In genomic region chr6:27132282-27132531, GRCh38 we compare ENCODE assay signal across 8 cellular contexts.
DNase-seq lines count a peak whose midpoint lies in the region; ATAC-seq, FAIRE-seq and TF ChIP-seq lines count a peak whose summit lies in the region.
"Not testable (repeated sequence)": the region's sequence is repeated elsewhere in the genome, so short reads cannot be mapped to it uniquely, and the experiment has no call there.

No MANE protein-coding gene starts in this region.

- H3K27ac ChIP-seq in A549 (peak overlapping the region; percentile 82 to 91), HUES6 (ENCODE audit: low read depth, low read length) (peak overlapping the region; percentile 72), SJCRH30 (peak overlapping the region; percentile 93)

- H3K4me2 ChIP-seq in A549: peak overlapping the region; percentile 85

- not testable (repeated sequence) for TF ChIP-seq CTCF in A549 (IDR thresholded peaks at IDR 0.05); choroid plexus epithelial cell (conservative IDR thresholded peaks at IDR 0.05; ENCODE audit: low read depth, low read length)

- not testable (repeated sequence) for DNase-seq in A549 (ENCODE audit: low read depth in 1 of 2, low spot score in 1 of 2); HAP-1 (ENCODE audit: low spot score in 2 of 2); SJCRH30; sciatic nerve (ENCODE audit: low spot score)
- DNase-seq in choroid plexus epithelial cell (ENCODE audit: low read depth) (peak; percentile 36), inferior parietal cortex (ENCODE audit: extremely low spot score) (peak; percentile 30)

- H3K9me3 ChIP-seq in A549; HAP-1; HUES6 (ENCODE audit: control insufficient read depth, insufficient read depth, low read depth, low read length); SJCRH30 (replicated peaks): not testable (repeated sequence)

- CTCF ChIA-PET in A549 (lab: Yijun Ruan, JAX): interaction anchor here (1.2 kb wide), 1 partner anchor 15 kb away, joined by 4 read pairs; a partner anchor contains a TSS

- TF ChIP-seq POLR2A in A549 (IDR thresholded peaks at IDR 0.05; ENCODE audit: low read length): not testable (repeated sequence)

- peaks cover 41% of the 10 kb centered on the region for H3K4me1 ChIP-seq in A549
- peaks cover 42% of the 10 kb centered on the region for H3K4me1 ChIP-seq in HAP-1
- H3K4me1 ChIP-seq in HUES6 (ENCODE audit: control insufficient read depth, insufficient read depth, low read length): peaks cover 15% of the 10 kb centered on the region
- not testable (repeated sequence) for H3K4me1 ChIP-seq in SJCRH30

- not testable (repeated sequence) for TF ChIP-seq EP300 in A549 (IDR thresholded peaks at IDR 0.05)

- FAIRE-seq in A549 (lab: Jason Lieb, UNC): not testable (repeated sequence)

- TF ChIP-seq RAD21 in A549 (conservative IDR thresholded peaks at IDR 0.05 in 1 of 2, IDR thresholded peaks at IDR 0.05 in 1 of 2): not testable (repeated sequence)

- POLR2A ChIA-PET in A549 (lab: Yijun Ruan, JAX): interaction anchor here (0.5 to 5.8 kb wide), 16 partner anchors 14 to 1112 kb away, joined by 3 to 226 read pairs (median 4); a partner anchor contains a TSS

- 0% methylated on average over 8 of the region's 14 CpGs for WGBS in A549 (ENCODE audit: missing lambda C conversion rate)

- ATAC-seq in A549 (peak; percentile 8 to 28; a peak in 4 of 6 replicates), GM18517 (IDR thresholded peaks at IDR 0.05; ENCODE audit: unreplicated experiment) (peak; percentile 9), sciatic nerve (peak; percentile 0)

- in situ Hi-C loops in HAP-1 (cut with MboI; ENCODE audit: low sequenced_read_pairs): loop anchor here (5.0 kb wide), 2 partner anchors 860 to 935 kb away; a partner anchor contains a TSS

- peak overlapping the region; percentile 90 for H3K9ac ChIP-seq in HUES6 (ENCODE audit: low read length)

- intact Hi-C loops in sciatic nerve (cut with DNase I): not testable (repeated sequence)

- not testable (repeated sequence) for H3K27me3 ChIP-seq in HAP-1 (ENCODE audit: low read depth); HUES6 (ENCODE audit: control insufficient read depth, insufficient read depth, low read length); SJCRH30

- H3K36me3 ChIP-seq in HAP-1 (replicated peaks); HUES6 (ENCODE audit: control insufficient read depth, insufficient read depth, low read length); SJCRH30: not testable (repeated sequence)

- H3K4me3 ChIP-seq in A549 (peak overlapping the region; percentile 75), HAP-1 (peak overlapping the region; percentile 51), HUES6 (ENCODE audit: low read depth, low read length) (peak overlapping the region; percentile 69), SJCRH30 (peak overlapping the region; percentile 65), choroid plexus epithelial cell (ENCODE audit: low read depth, low read length) (peak overlapping the region; percentile 59)

TF ChIP-seq in A549, 52 proteins besides CTCF, POLR2A, EP300 and RAD21:
- TF ChIP-seq BCL3 (IDR thresholded peaks at IDR 0.05): peak; percentile 12; the same call in 2 of the 3 replicates
TF ChIP-seq in A549: peak in this region for 1; not testable (repeated sequence) for 51.
